9 cellular contexts compared by ENCODE assay signal in genomic region chr15:73992594-73992898, GRCh38. TPM values are rescaled to one million over a fixed set of nuclear protein-coding genes. Genes with fewer than 3 reads are reported as not detected.
DNase-seq lines count a peak whose midpoint lies in the region; ATAC-seq, FAIRE-seq and TF ChIP-seq lines count a peak whose summit lies in the region.
"Had no signal": no experiment of that assay in that cellular context is flagged by ENCODE, and none has a peak within 500 bp of the region (broad histone marks: within the 10 kb centered on the region; RNA-seq: fewer than 3 reads in every experiment).

No MANE protein-coding gene starts in this region.

- POLR2A ChIA-PET in Caco-2 (lab: Charles Lee): no interaction called here
- POLR2A ChIA-PET in PC-3 (lab: Charles Lee; ENCODE audit: unreplicated experiment): no interaction called here
- POLR2A ChIA-PET in H1 (lab: Charles Lee; ENCODE audit: partially characterized antibody): no interaction called here

- no peaks in the 10 kb centered on the region for H3K9me3 Mint-ChIP-seq in Caco-2 (ENCODE audit: unreplicated experiment)
- H3K9me3 Mint-ChIP-seq in osteocyte (ENCODE audit: unreplicated experiment): no peaks in the 10 kb centered on the region

- DNase-seq in Caco-2: no peak
- DNase-seq in PC-3: no peak
- DNase-seq in H1 (ENCODE audit: low read depth in 1 of 2, low spot score in 2 of 2): no peak
- DNase-seq in osteocyte (ENCODE audit: extremely low spot score, unreplicated experiment): no peak

- FAIRE-seq in H1 (lab: Jason Lieb, UNC): no peak
- FAIRE-seq: islet of Langerhans had no signal

- H3K79me2 ChIP-seq in PC-3 (ENCODE audit: low read length) (peaks cover 30% of the 10 kb centered on the region), H1 (ENCODE audit: control insufficient read depth in 1 of 2, insufficient read depth in 2 of 2, low read length in 2 of 2) (peaks cover 0 to 14% of the 10 kb centered on the region in 2 experiments; a peak in 2 of 4 replicates)

- H4K20me1 ChIP-seq in PC-3 (ENCODE audit: low read length) (no peaks in the 10 kb centered on the region), H1 (replicated peaks in 1 of 2; ENCODE audit: control insufficient read depth in 1 of 2, insufficient read depth in 2 of 2, low read length in 2 of 2) (peaks cover 0 to 5% of the 10 kb centered on the region in 2 experiments)

- H3K4me1 ChIP-seq in Caco-2: peaks cover 4% of the 10 kb centered on the region; the same call in 1 of the 2 replicates
- H3K4me1 ChIP-seq in PC-3 (ENCODE audit: insufficient read depth, low read length): peaks cover 61% of the 10 kb centered on the region
- peaks cover 0 to 7% (median under 1%) of the 10 kb centered on the region in 4 experiments; a peak in 3 of 7 replicates for H3K4me1 ChIP-seq in H1 (replicated peaks in 1 of 4; ENCODE audit: control insufficient read depth in 3 of 4, insufficient read depth in 4 of 4, low read length in 3 of 4)

- H3K27me3 ChIP-seq in Caco-2 (replicated peaks; ENCODE audit: control insufficient read depth, insufficient read depth, low read length): no peaks in the 10 kb centered on the region
- H3K27me3 ChIP-seq in PC-3 (ENCODE audit: low read length): no peaks in the 10 kb centered on the region
- peaks cover 0 to 8% (median 1%) of the 10 kb centered on the region in 4 experiments; a peak in 1 of 7 replicates for H3K27me3 ChIP-seq in H1 (replicated peaks in 1 of 4; ENCODE audit: control insufficient read depth in 3 of 4, extremely low read depth in 1 of 4, insufficient read depth in 3 of 4, low read length in 3 of 4)

- H2BK15ac ChIP-seq in H1 (ENCODE audit: low read length): no peak overlapping the region

- TF ChIP-seq EP300 in H1 (IDR thresholded peaks at IDR 0.05; ENCODE audit: borderline replicate concordance in 1 of 2, low read depth in 2 of 2, low read length in 2 of 2): no peak

- H3K27ac Mint-ChIP-seq in Caco-2 (ENCODE audit: unreplicated experiment) (no peak overlapping the region), osteocyte (ENCODE audit: unreplicated experiment) (peak overlapping the region; percentile 63)

- H3K36me3 Mint-ChIP-seq in Caco-2 (ENCODE audit: insufficient read depth, unreplicated experiment): peaks cover 6% of the 10 kb centered on the region
- no peaks in the 10 kb centered on the region for H3K36me3 Mint-ChIP-seq in osteocyte (ENCODE audit: unreplicated experiment)

- H3K27ac ChIP-seq in PC-3 (ENCODE audit: low read length) (no peak overlapping the region), H1 (ENCODE audit: low read depth, low read length) (no peak overlapping the region)

- no peak overlapping the region for H4K91ac ChIP-seq in H1 (replicated peaks; ENCODE audit: insufficient read length, low read length)

- no peak overlapping the region for H3K4ac ChIP-seq in H1 (replicated peaks; ENCODE audit: insufficient read length, low read depth, low read length)

- H3K9me2 ChIP-seq in PC-3 (replicated peaks; ENCODE audit: low read length): no peaks in the 10 kb centered on the region

- H3K4me2 ChIP-seq in PC-3 (ENCODE audit: low read length): peak overlapping the region; percentile 98
- peak overlapping the region in 1 of 2 experiments; percentile 92; a peak in 3 of 4 replicates for H3K4me2 ChIP-seq in H1 (ENCODE audit: insufficient read depth in 1 of 2, low read depth in 2 of 2, low read length in 2 of 2)

- no peaks in the 10 kb centered on the region for H3K79me1 ChIP-seq in H1 (ENCODE audit: low read depth, low read length)

- no peak for TF ChIP-seq RAD21 in H1 (IDR thresholded peaks at IDR 0.05 in 1 of 2, conservative IDR thresholded peaks at IDR 0.05 in 1 of 2; ENCODE audit: low read depth in 2 of 2, low read length in 2 of 2)

- no peak overlapping the region for H4K5ac ChIP-seq in H1 (ENCODE audit: insufficient read length, low read depth, low read length)

- H3K56ac ChIP-seq in H1 (replicated peaks; ENCODE audit: insufficient read length, low read depth, low read length): no peak overlapping the region

- H3K36me3 ChIP-seq in Caco-2 (ENCODE audit: control insufficient read depth, insufficient read depth, low read length) (no peaks in the 10 kb centered on the region), PC-3 (ENCODE audit: low read depth, low read length) (no peaks in the 10 kb centered on the region), H1 (ENCODE audit: control insufficient read depth in 2 of 4, insufficient read depth in 4 of 4, low read length in 3 of 4) (no peaks in the 10 kb centered on the region)

- H2AFZ ChIP-seq in PC-3 (ENCODE audit: low read length) (peak overlapping the region; percentile 83), H1 (ENCODE audit: low read length) (no peak overlapping the region)

- H2BK12ac ChIP-seq in H1 (ENCODE audit: low read depth, low read length): 0 out of 2 replicates have a peak overlapping the region, but pooled peaks have one; percentile 30

- WGBS in H1 (ENCODE audit: extremely low coverage in 1 of 2, insufficient coverage in 1 of 2, insufficient read length in 1 of 2, insufficient replicate concordance in 2 of 2, low coverage in 1 of 2, low lambda C conversion rate in 2 of 2, missing lambda C conversion rate in 1 of 2), 2 experiments: 65% methylated on average over 5 of the region's 5 CpGs; no CpG with 5 or more reads in 1 of the 2 experiments

- peak overlapping the region; percentile 34 for H3K4me3 ChIP-seq in Caco-2 (ENCODE audit: low read depth, low read length)
- H3K4me3 ChIP-seq in PC-3 (ENCODE audit: low read length): peak overlapping the region; percentile 85
- 0 out of 8 replicates have a peak overlapping the region, but pooled peaks of 1 of the 4 experiments have one; percentile 90 for H3K4me3 ChIP-seq in H1 (ENCODE audit: extremely low read depth in 1 of 4, insufficient read depth in 2 of 4, low read depth in 3 of 4, low read length in 4 of 4)

- BruUV-seq in Caco-2 (replicated peaks; lab: Mats Ljungman, UMichigan): no TSS peak
- BruUV-seq in PC-3 (replicated peaks; lab: Mats Ljungman, UMichigan): no TSS peak

- H3K9me3 ChIP-seq in Caco-2: no peaks in the 10 kb centered on the region
- H3K9me3 ChIP-seq in PC-3 (ENCODE audit: low read length): no peaks in the 10 kb centered on the region
- no peaks in the 10 kb centered on the region for H3K9me3 ChIP-seq in H1 (ENCODE audit: insufficient read depth in 2 of 2, low read depth in 1 of 2, low read length in 1 of 2)

- H2AK5ac ChIP-seq in H1 (ENCODE audit: low read depth, low read length): no peak overlapping the region

- intact Hi-C loops in Caco-2 (cut with micrococcal nuclease; ENCODE audit: unreplicated experiment): loop anchor here (5.0 kb wide), 1 partner anchor 45 kb away; no protein-coding TSS in a partner anchor
- intact Hi-C loops in PC-3 (cut with micrococcal nuclease): loop anchor here (5.0 kb wide), 1 partner anchor 55 kb away; no protein-coding TSS in a partner anchor

- no peak overlapping the region for H2BK5ac ChIP-seq in H1 (ENCODE audit: low read depth, low read length)

- H3K23ac ChIP-seq in H1 (ENCODE audit: insufficient read length): no peak overlapping the region

- no peak for TF ChIP-seq POLR2A in H1 (IDR thresholded peaks at IDR 0.05; ENCODE audit: control extremely low read depth in 1 of 2, low read depth in 2 of 2, low read length in 2 of 2)

- peaks cover 18% of the 10 kb centered on the region for H3K4me1 Mint-ChIP-seq in Caco-2 (ENCODE audit: low read depth, unreplicated experiment)
- H3K4me1 Mint-ChIP-seq in osteocyte (ENCODE audit: unreplicated experiment): peaks cover 73% of the 10 kb centered on the region

- H3K18ac ChIP-seq in H1 (ENCODE audit: extremely low read depth, low read length): no peak overlapping the region

- H3K4me3 Mint-ChIP-seq in Caco-2 (ENCODE audit: unreplicated experiment): peak overlapping the region; percentile 72
- H3K4me3 Mint-ChIP-seq in osteocyte (ENCODE audit: unreplicated experiment): peak overlapping the region; percentile 82

- no peak overlapping the region for H4K8ac ChIP-seq in H1 (ENCODE audit: extremely low read depth, insufficient read depth, low read length)

- no peak overlapping the region for H3K14ac ChIP-seq in H1 (ENCODE audit: insufficient read length)

- no peak overlapping the region; the same call in 1 of the 2 replicates for H3K9ac ChIP-seq in PC-3 (ENCODE audit: low read length)
- no peak overlapping the region for H3K9ac ChIP-seq in H1 (replicated peaks in 1 of 4; ENCODE audit: extremely low read depth in 1 of 4, low read depth in 3 of 4, low read length in 3 of 4)

- no peaks in the 10 kb centered on the region for H3K27me3 Mint-ChIP-seq in Caco-2 (ENCODE audit: insufficient read depth, unreplicated experiment)
- H3K27me3 Mint-ChIP-seq in osteocyte (ENCODE audit: unreplicated experiment): no peaks in the 10 kb centered on the region

- no peak overlapping the region for H2BK20ac ChIP-seq in H1 (ENCODE audit: low read length)

- H2BK120ac ChIP-seq in H1 (replicated peaks; ENCODE audit: low read depth, low read length): no peak overlapping the region

- peaks cover 11% of the 10 kb centered on the region; the same call in 1 of the 2 replicates for H3K23me2 ChIP-seq in H1 (ENCODE audit: low read depth, low read length)

- no peaks in the 10 kb centered on the region for H3F3A ChIP-seq in PC-3 (ENCODE audit: low read length, unreplicated experiment)

- TF ChIP-seq CTCF in Caco-2 (IDR thresholded peaks at IDR 0.05; ENCODE audit: insufficient read depth in 1 of 2, low read depth in 1 of 2, low read length in 1 of 2, severe bottlenecking in 1 of 2, unreplicated experiment in 1 of 2) (no peak), PC-3 (conservative IDR thresholded peaks at IDR 0.05; ENCODE audit: low read depth, low read length) (no peak), H1 (IDR thresholded peaks at IDR 0.05; ENCODE audit: control extremely low read depth in 1 of 3, insufficient read depth in 1 of 3, low read depth in 1 of 3, low read length in 3 of 3) (no peak), osteocyte (IDR thresholded peaks at IDR 0.05) (peak; percentile 16)

- ATAC-seq in PC-3: no peak
- ATAC-seq in GM19035 (IDR thresholded peaks at IDR 0.05; ENCODE audit: unreplicated experiment): no peak
- no peak for ATAC-seq in HG03520 (IDR thresholded peaks at IDR 0.05; ENCODE audit: unreplicated experiment)
- ATAC-seq in HG03159 (IDR thresholded peaks at IDR 0.05; ENCODE audit: unreplicated experiment): no peak
- ATAC-seq in HG02571 (IDR thresholded peaks at IDR 0.05; ENCODE audit: unreplicated experiment): no peak

- CTCF ChIA-PET in Caco-2 (lab: Charles Lee) (no interaction called here), PC-3 (lab: Charles Lee) (interaction anchor here (0.5 kb wide), 1 partner anchor 1542 kb away, joined by 7 read pairs; no protein-coding TSS in a partner anchor), H1 (lab: Charles Lee; ENCODE audit: partially characterized antibody) (interaction anchor here (0.6 to 11.4 kb wide), 13 partner anchors 9 to 211 kb away, joined by 3 to 167 read pairs (median 4); partner anchors contain the start of gene STRA6)

RNA-seq across cellular contexts. Expression of gene STOML1, which starts 0.5 kb away (rescaled TPM):
- total RNA-seq in Caco-2 (2022) (7.6 TPM in 2 replicates), PC-3 (2014; rRNA removed) (10.1 and 12.0 TPM in 2 replicates), osteocyte (17.1 and 18.3 TPM in 2 replicates)
- total RNA-seq in H1 (2021; fragmentation: NEBNext Ultra II Directional; extraction: Animal tissue kit (Norgen Biotek cat#: 25700)): 2.6 and 3.8 TPM in 2 replicates
- 3.2 and 6.4 TPM in 2 replicates for polyA plus RNA-seq in H1 (2011; rRNA removed)
- polyA plus RNA-seq in H1 (2011; cell fraction: cytosol; rRNA removed): 4.6 TPM
- 6.9 TPM for polyA plus RNA-seq in H1 (2011; cell fraction: nucleus; rRNA removed)
- 2.2 to 3.0 TPM (median 2.4 TPM) in 4 replicates for polyA plus RNA-seq in H1 (2012, experiment 1 of 2)
- polyA plus RNA-seq in H1 (2012, experiment 2 of 2): 2.8 TPM
- 2.8 TPM for polyA plus RNA-seq in H1 (2013, experiment 1 of 2)
- 2.6 TPM for polyA plus RNA-seq in H1 (2013, experiment 2 of 2)
- 2.1 and 3.2 TPM in 2 replicates for polyA minus RNA-seq in H1 (2011; rRNA and poly(A)+ RNA removed)
- polyA minus RNA-seq in H1 (2011; cell fraction: cytosol; rRNA and poly(A)+ RNA removed): 1.7 TPM
- polyA minus RNA-seq in H1 (2011; cell fraction: nucleus; rRNA and poly(A)+ RNA removed): 3.4 TPM

RNA-seq across cellular contexts. Expression of gene PML, which starts 2.0 kb away (rescaled TPM):
- total RNA-seq in Caco-2 (2022) (18.7 and 19.5 TPM in 2 replicates), PC-3 (2014; rRNA removed) (18.7 and 41.0 TPM in 2 replicates), osteocyte (60.6 and 63.1 TPM in 2 replicates)
- 30.3 and 31.2 TPM in 2 replicates for total RNA-seq in H1 (2021; fragmentation: NEBNext Ultra II Directional; extraction: Animal tissue kit (Norgen Biotek cat#: 25700))
- polyA plus RNA-seq in H1 (2011; rRNA removed): 14.9 and 30.4 TPM in 2 replicates
- polyA plus RNA-seq in H1 (2011; cell fraction: cytosol; rRNA removed): 12.2 TPM
- polyA plus RNA-seq in H1 (2011; cell fraction: nucleus; rRNA removed): 26.0 TPM
- polyA plus RNA-seq in H1 (2012, experiment 1 of 2): 25.9 to 33.8 TPM (median 31.4 TPM) in 4 replicates
- 33.5 TPM for polyA plus RNA-seq in H1 (2012, experiment 2 of 2)
- polyA plus RNA-seq in H1 (2013, experiment 1 of 2): 25.2 TPM
- polyA plus RNA-seq in H1 (2013, experiment 2 of 2): 25.0 TPM
- 12.2 and 13.9 TPM in 2 replicates for polyA minus RNA-seq in H1 (2011; rRNA and poly(A)+ RNA removed)
- 35.0 TPM for polyA minus RNA-seq in H1 (2011; cell fraction: cytosol; rRNA and poly(A)+ RNA removed)
- polyA minus RNA-seq in H1 (2011; cell fraction: nucleus; rRNA and poly(A)+ RNA removed): 20.9 TPM
